1 cellular context compared by ENCODE assay signal in the genomic region with DNA sequence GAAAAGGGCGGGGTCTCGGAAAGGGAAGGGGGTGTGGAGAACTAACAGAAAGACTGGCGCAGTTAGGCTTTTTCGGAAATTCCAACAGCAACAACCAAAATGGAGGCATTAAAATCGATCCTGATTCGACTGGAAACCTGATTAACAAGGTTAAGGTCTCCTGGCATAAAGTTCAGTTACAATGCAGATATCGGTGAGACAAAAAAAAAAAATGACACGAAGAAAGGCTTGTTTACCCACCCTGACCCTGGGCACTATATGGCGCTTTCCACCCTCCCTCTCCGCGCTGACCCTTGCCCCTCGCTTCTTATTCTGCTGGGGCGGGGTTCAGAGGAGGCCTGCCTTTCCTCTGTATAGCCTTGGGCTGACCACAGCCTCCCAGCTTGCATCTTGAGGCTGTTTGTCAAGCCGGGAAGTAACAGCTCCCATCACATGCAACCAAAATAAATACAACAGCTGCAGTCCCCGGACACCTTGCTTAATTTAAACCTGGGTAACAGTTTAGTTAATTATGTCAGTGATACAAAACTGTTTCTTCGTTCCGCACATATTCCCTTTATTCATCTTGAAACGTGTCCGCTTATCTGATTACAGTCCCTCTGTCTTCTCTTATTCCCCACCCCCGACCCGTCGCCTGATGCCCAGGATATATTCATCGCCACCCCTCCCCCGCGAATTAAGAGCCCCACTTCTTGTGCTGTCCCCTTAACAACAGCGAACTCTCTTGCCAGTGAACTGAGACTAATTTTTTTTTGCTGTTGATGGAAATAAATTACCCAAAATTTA.
A peak's percentile ranks its signal among the peaks of the same experiment; 100 is the strongest.
TF ChIP-seq lines count a peak whose summit lies in the region.

No MANE protein-coding gene starts in this region.

TF ChIP-seq in HepG2, 621 proteins besides CTCF, POLR2A, EP300 and RAD21 (continued from another document and continues in another):
- TF ChIP-seq, protein P1, sequence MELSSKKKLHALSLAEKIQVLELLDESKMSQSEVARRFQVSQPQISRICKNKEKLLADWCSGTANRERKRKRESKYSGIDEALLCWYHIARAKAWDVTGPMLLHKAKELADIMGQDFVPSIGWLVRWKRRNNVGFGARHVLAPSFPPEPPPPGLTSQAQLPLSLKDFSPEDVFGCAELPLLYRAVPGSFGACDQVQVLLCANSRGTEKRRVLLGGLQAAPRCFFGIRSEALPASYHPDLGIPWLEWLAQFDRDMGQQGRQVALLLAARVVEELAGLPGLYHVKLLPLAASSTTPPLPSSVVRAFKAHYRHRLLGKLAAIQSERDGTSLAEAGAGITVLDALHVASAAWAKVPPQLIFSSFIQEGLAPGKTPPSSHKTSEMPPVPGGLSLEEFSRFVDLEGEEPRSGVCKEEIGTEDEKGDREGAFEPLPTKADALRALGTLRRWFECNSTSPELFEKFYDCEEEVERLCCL (CRISPR knock-in tag; IDR thresholded peaks at IDR 0.05; ENCODE audit: borderline replicate concordance) = no peak
- TF ChIP-seq NR2F2 (IDR thresholded peaks at IDR 0.05; ENCODE audit: borderline replicate concordance, low read depth) (peak; percentile 81), SIX4 (CRISPR knock-in tag; IDR thresholded peaks at IDR 0.05) (no peak), MIER2 (CRISPR knock-in tag; IDR thresholded peaks at IDR 0.05) (0 out of 2 replicates have a peak, but pooled peaks have one; percentile 51), ZNF749 (CRISPR knock-in tag; IDR thresholded peaks at IDR 0.05; ENCODE audit: borderline replicate concordance) (peak; percentile 58; the same call in 1 of the 2 replicates), ZNF816 (CRISPR knock-in tag; IDR thresholded peaks at IDR 0.05; ENCODE audit: borderline replicate concordance) (0 out of 2 replicates have a peak, but pooled peaks have one; percentile 26), SOX6 (IDR thresholded peaks at IDR 0.05) (no peak), SOX6 (CRISPR knock-in tag; IDR thresholded peaks at IDR 0.05) (peak; percentile 70; the same call in 1 of the 2 replicates), MYC (CRISPR knock-in tag; IDR thresholded peaks at IDR 0.05; ENCODE audit: borderline replicate concordance) (peak; percentile 24; the same call in 1 of the 2 replicates), CCDC6 (CRISPR knock-in tag; IDR thresholded peaks at IDR 0.05) (no peak), ZNF563 (CRISPR knock-in tag; IDR thresholded peaks at IDR 0.05) (no peak), REPIN1 (CRISPR knock-in tag; IDR thresholded peaks at IDR 0.05; ENCODE audit: borderline replicate concordance, low read depth) (0 out of 2 replicates have a peak, but pooled peaks have one; percentile 21), SRY (CRISPR knock-in tag; IDR thresholded peaks at IDR 0.05) (no peak), NFKBIZ (CRISPR knock-in tag; IDR thresholded peaks at IDR 0.05) (0 out of 2 replicates have a peak, but pooled peaks have one; percentile 17), ZNF468 (CRISPR knock-in tag; IDR thresholded peaks at IDR 0.05) (no peak), ZNF549 (CRISPR knock-in tag; IDR thresholded peaks at IDR 0.05) (no peak), SCMH1 (CRISPR knock-in tag; IDR thresholded peaks at IDR 0.05; ENCODE audit: borderline replicate concordance) (no peak), PAWR (CRISPR knock-in tag; IDR thresholded peaks at IDR 0.05; ENCODE audit: borderline replicate concordance) (no peak), ZNF256 (CRISPR knock-in tag; conservative IDR thresholded peaks at IDR 0.05) (0 out of 2 replicates have a peak, but pooled peaks have one; percentile 46), MEF2D (CRISPR knock-in tag; IDR thresholded peaks at IDR 0.05) (0 out of 2 replicates have a peak, but pooled peaks have one; percentile 30), PHF20 (CRISPR knock-in tag; IDR thresholded peaks at IDR 0.05) (0 out of 2 replicates have a peak, but pooled peaks have one; percentile 2), ESRRA (CRISPR knock-in tag; IDR thresholded peaks at IDR 0.05; ENCODE audit: low read depth) (no peak), HOXA3 (CRISPR knock-in tag; IDR thresholded peaks at IDR 0.05) (peak; percentile 10; the same call in 1 of the 2 replicates), ZNF790 (CRISPR knock-in tag; IDR thresholded peaks at IDR 0.05; ENCODE audit: borderline replicate concordance) (0 out of 2 replicates have a peak, but pooled peaks have one; percentile 40), ZNF496 (CRISPR knock-in tag; IDR thresholded peaks at IDR 0.05; ENCODE audit: insufficient replicate concordance) (no peak), ZMYM4 (CRISPR knock-in tag; IDR thresholded peaks at IDR 0.05) (peak; percentile 9), ZNF883 (CRISPR knock-in tag; IDR thresholded peaks at IDR 0.05; ENCODE audit: not compliant biosample characterization) (no peak), SNAPC2 (CRISPR knock-in tag; IDR thresholded peaks at IDR 0.05) (no peak), NONO (IDR thresholded peaks at IDR 0.05) (no peak), NONO (CRISPR knock-in tag; conservative IDR thresholded peaks at IDR 0.05) (no peak; the same call in 1 of the 2 replicates), ZNF232 (CRISPR knock-in tag; IDR thresholded peaks at IDR 0.05; ENCODE audit: borderline replicate concordance) (peak; percentile 72; the same call in 1 of the 2 replicates), FOXA1 (IDR thresholded peaks at IDR 0.05) (no peak), FOXA1 (CRISPR knock-in tag; IDR thresholded peaks at IDR 0.05) (peak; percentile 68), ZC3H4 (CRISPR knock-in tag; IDR thresholded peaks at IDR 0.05; ENCODE audit: borderline replicate concordance) (no peak), POLR2G (IDR thresholded peaks at IDR 0.05; ENCODE audit: low read depth, low read length) (peak; percentile 30), ZNF652 (CRISPR knock-in tag; IDR thresholded peaks at IDR 0.05; ENCODE audit: borderline replicate concordance, low read depth) (no peak)
- TF ChIP-seq, protein P2, sequence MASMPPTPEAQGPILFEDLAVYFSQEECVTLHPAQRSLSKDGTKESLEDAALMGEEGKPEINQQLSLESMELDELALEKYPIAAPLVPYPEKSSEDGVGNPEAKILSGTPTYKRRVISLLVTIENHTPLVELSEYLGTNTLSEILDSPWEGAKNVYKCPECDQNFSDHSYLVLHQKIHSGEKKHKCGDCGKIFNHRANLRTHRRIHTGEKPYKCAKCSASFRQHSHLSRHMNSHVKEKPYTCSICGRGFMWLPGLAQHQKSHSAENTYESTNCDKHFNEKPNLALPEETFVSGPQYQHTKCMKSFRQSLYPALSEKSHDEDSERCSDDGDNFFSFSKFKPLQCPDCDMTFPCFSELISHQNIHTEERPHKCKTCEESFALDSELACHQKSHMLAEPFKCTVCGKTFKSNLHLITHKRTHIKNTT (CRISPR knock-in tag; IDR thresholded peaks at IDR 0.05) = no peak
- TF ChIP-seq, protein P3, sequence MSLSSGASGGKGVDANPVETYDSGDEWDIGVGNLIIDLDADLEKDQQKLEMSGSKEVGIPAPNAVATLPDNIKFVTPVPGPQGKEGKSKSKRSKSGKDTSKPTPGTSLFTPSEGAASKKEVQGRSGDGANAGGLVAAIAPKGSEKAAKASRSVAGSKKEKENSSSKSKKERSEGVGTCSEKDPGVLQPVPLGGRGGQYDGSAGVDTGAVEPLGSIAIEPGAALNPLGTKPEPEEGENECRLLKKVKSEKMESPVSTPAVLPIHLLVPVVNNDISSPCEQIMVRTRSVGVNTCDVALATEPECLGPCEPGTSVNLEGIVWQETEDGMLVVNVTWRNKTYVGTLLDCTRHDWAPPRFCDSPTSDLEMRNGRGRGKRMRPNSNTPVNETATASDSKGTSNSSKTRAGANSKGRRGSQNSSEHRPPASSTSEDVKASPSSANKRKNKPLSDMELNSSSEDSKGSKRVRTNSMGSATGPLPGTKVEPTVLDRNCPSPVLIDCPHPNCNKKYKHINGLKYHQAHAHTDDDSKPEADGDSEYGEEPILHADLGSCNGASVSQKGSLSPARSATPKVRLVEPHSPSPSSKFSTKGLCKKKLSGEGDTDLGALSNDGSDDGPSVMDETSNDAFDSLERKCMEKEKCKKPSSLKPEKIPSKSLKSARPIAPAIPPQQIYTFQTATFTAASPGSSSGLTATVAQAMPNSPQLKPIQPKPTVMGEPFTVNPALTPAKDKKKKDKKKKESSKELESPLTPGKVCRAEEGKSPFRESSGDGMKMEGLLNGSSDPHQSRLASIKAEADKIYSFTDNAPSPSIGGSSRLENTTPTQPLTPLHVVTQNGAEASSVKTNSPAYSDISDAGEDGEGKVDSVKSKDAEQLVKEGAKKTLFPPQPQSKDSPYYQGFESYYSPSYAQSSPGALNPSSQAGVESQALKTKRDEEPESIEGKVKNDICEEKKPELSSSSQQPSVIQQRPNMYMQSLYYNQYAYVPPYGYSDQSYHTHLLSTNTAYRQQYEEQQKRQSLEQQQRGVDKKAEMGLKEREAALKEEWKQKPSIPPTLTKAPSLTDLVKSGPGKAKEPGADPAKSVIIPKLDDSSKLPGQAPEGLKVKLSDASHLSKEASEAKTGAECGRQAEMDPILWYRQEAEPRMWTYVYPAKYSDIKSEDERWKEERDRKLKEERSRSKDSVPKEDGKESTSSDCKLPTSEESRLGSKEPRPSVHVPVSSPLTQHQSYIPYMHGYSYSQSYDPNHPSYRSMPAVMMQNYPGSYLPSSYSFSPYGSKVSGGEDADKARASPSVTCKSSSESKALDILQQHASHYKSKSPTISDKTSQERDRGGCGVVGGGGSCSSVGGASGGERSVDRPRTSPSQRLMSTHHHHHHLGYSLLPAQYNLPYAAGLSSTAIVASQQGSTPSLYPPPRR (CRISPR knock-in tag; IDR thresholded peaks at IDR 0.05; ENCODE audit: borderline replicate concordance) = peak; percentile 40; the same call in 1 of the 2 replicates
- TF ChIP-seq, protein P4, sequence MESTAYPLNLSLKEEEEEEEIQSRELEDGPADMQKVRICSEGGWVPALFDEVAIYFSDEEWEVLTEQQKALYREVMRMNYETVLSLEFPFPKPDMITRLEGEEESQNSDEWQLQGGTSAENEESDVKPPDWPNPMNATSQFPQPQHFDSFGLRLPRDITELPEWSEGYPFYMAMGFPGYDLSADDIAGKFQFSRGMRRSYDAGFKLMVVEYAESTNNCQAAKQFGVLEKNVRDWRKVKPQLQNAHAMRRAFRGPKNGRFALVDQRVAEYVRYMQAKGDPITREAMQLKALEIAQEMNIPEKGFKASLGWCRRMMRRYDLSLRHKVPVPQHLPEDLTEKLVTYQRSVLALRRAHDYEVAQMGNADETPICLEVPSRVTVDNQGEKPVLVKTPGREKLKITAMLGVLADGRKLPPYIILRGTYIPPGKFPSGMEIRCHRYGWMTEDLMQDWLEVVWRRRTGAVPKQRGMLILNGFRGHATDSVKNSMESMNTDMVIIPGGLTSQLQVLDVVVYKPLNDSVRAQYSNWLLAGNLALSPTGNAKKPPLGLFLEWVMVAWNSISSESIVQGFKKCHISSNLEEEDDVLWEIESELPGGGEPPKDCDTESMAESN (CRISPR knock-in tag; conservative IDR thresholded peaks at IDR 0.05) = 0 out of 2 replicates have a peak, but pooled peaks have one; percentile 5
- TF ChIP-seq, protein P5, sequence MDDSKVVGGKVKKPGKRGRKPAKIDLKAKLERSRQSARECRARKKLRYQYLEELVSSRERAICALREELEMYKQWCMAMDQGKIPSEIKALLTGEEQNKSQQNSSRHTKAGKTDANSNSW (CRISPR knock-in tag; IDR thresholded peaks at IDR 0.05; ENCODE audit: borderline replicate concordance) = peak; percentile 86; the same call in 1 of the 2 replicates
- TF ChIP-seq, protein P6, sequence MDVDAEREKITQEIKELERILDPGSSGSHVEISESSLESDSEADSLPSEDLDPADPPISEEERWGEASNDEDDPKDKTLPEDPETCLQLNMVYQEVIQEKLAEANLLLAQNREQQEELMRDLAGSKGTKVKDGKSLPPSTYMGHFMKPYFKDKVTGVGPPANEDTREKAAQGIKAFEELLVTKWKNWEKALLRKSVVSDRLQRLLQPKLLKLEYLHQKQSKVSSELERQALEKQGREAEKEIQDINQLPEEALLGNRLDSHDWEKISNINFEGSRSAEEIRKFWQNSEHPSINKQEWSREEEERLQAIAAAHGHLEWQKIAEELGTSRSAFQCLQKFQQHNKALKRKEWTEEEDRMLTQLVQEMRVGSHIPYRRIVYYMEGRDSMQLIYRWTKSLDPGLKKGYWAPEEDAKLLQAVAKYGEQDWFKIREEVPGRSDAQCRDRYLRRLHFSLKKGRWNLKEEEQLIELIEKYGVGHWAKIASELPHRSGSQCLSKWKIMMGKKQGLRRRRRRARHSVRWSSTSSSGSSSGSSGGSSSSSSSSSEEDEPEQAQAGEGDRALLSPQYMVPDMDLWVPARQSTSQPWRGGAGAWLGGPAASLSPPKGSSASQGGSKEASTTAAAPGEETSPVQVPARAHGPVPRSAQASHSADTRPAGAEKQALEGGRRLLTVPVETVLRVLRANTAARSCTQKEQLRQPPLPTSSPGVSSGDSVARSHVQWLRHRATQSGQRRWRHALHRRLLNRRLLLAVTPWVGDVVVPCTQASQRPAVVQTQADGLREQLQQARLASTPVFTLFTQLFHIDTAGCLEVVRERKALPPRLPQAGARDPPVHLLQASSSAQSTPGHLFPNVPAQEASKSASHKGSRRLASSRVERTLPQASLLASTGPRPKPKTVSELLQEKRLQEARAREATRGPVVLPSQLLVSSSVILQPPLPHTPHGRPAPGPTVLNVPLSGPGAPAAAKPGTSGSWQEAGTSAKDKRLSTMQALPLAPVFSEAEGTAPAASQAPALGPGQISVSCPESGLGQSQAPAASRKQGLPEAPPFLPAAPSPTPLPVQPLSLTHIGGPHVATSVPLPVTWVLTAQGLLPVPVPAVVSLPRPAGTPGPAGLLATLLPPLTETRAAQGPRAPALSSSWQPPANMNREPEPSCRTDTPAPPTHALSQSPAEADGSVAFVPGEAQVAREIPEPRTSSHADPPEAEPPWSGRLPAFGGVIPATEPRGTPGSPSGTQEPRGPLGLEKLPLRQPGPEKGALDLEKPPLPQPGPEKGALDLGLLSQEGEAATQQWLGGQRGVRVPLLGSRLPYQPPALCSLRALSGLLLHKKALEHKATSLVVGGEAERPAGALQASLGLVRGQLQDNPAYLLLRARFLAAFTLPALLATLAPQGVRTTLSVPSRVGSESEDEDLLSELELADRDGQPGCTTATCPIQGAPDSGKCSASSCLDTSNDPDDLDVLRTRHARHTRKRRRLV (CRISPR knock-in tag; IDR thresholded peaks at IDR 0.05) = 0 out of 2 replicates have a peak, but pooled peaks have one; percentile 9
- TF ChIP-seq, protein P7, sequence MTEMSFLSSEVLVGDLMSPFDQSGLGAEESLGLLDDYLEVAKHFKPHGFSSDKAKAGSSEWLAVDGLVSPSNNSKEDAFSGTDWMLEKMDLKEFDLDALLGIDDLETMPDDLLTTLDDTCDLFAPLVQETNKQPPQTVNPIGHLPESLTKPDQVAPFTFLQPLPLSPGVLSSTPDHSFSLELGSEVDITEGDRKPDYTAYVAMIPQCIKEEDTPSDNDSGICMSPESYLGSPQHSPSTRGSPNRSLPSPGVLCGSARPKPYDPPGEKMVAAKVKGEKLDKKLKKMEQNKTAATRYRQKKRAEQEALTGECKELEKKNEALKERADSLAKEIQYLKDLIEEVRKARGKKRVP (CRISPR knock-in tag; IDR thresholded peaks at IDR 0.05) = no peak
- TF ChIP-seq, protein P8, sequence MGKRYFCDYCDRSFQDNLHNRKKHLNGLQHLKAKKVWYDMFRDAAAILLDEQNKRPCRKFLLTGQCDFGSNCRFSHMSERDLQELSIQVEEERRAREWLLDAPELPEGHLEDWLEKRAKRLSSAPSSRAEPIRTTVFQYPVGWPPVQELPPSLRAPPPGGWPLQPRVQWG (CRISPR knock-in tag; IDR thresholded peaks at IDR 0.05; ENCODE audit: borderline replicate concordance, low read depth) = no peak
- TF ChIP-seq, protein P9, sequence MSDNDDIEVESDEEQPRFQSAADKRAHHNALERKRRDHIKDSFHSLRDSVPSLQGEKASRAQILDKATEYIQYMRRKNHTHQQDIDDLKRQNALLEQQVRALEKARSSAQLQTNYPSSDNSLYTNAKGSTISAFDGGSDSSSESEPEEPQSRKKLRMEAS (IDR thresholded peaks at IDR 0.05) = peak; percentile 51; the same call in 1 of the 2 replicates
